ENCODE assay signal across 1 cellular context in genomic region chr11:66543263-66544107, GRCh38.
A peak's percentile ranks its signal among the peaks of the same experiment; 100 is the strongest.
TF ChIP-seq lines count a peak whose summit lies in the region.

No MANE protein-coding gene starts in this region.

TF ChIP-seq in GM12878, 131 proteins besides CTCF, POLR2A, EP300 and RAD21 (continued from another document):
- TF ChIP-seq ZNF24 (IDR thresholded peaks at IDR 0.05) (no peak), JUND (IDR thresholded peaks at IDR 0.05; ENCODE audit: low read depth, low read length) (no peak), TCF3 (IDR thresholded peaks at IDR 0.05; ENCODE audit: borderline replicate concordance, insufficient read depth, low read depth, low read length) (0 out of 2 replicates have a peak, but pooled peaks have one; percentile 34), ELK1 (IDR thresholded peaks at IDR 0.05; ENCODE audit: low read depth, low read length) (no peak), GABPA (IDR thresholded peaks at IDR 0.05; ENCODE audit: low read depth) (no peak), EGR1 (IDR thresholded peaks at IDR 0.05; ENCODE audit: borderline replicate concordance in 1 of 2, low read depth in 2 of 2, low read length in 2 of 2) (no peak), TARDBP (IDR thresholded peaks at IDR 0.05; ENCODE audit: borderline replicate concordance) (no peak), ZNF622 (IDR thresholded peaks at IDR 0.05) (no peak), IRF5 (IDR thresholded peaks at IDR 0.05; ENCODE audit: borderline replicate concordance) (no peak), CBFB (IDR thresholded peaks at IDR 0.05; ENCODE audit: low read depth) (no peak), RUNX3 (IDR thresholded peaks at IDR 0.05; ENCODE audit: low read length) (no peak), USF1 (IDR thresholded peaks at IDR 0.05; ENCODE audit: borderline replicate concordance, extremely low read length, insufficient read depth, low read depth, low read length) (no peak), CEBPB (IDR thresholded peaks at IDR 0.05; ENCODE audit: borderline replicate concordance in 1 of 2, low read depth in 2 of 2, low read length in 2 of 2) (no peak), ATF2 (IDR thresholded peaks at IDR 0.05; ENCODE audit: low read length) (no peak)
TF ChIP-seq in GM12878: peak in this region for 18.
